1 cellular context compared by ENCODE assay signal in genomic region chr15:70763950-70764730, GRCh38.
TF ChIP-seq lines count a peak whose summit lies in the region.

No MANE protein-coding gene starts in this region.

TF ChIP-seq in HEK293, 187 proteins besides CTCF, POLR2A, EP300 and RAD21 (continued from another document):
- TF ChIP-seq ZNF148 (tag by site-specific recombination; IDR thresholded peaks at IDR 0.05; ENCODE audit: borderline replicate concordance) = no peak
- TF ChIP-seq ZNF211 (tag by site-specific recombination; IDR thresholded peaks at IDR 0.05; ENCODE audit: low read depth) = no peak
- TF ChIP-seq ZNF558 (tag by site-specific recombination; IDR thresholded peaks at IDR 0.05) = no peak
- TF ChIP-seq IKZF3 (tag by site-specific recombination; IDR thresholded peaks at IDR 0.05) = no peak
- no peak for TF ChIP-seq ZNF654 (tag by site-specific recombination; IDR thresholded peaks at IDR 0.05; ENCODE audit: low read depth)
- TF ChIP-seq TRIM28 (IDR thresholded peaks at IDR 0.05; ENCODE audit: borderline replicate concordance, low read length) = no peak
- no peak for TF ChIP-seq ZNF221 (tag by site-specific recombination; IDR thresholded peaks at IDR 0.05; ENCODE audit: borderline replicate concordance)
- no peak for TF ChIP-seq ZNF26 (tag by site-specific recombination; IDR thresholded peaks at IDR 0.05)
- TF ChIP-seq ZBTB11 (tag by site-specific recombination; conservative IDR thresholded peaks at IDR 0.05; ENCODE audit: low read depth) = no peak
- peak; percentile 20; the same call in 1 of the 2 replicates for TF ChIP-seq MZF1 (tag by site-specific recombination; IDR thresholded peaks at IDR 0.05; ENCODE audit: borderline replicate concordance)
- TF ChIP-seq WT1 (tag by site-specific recombination; IDR thresholded peaks at IDR 0.05) = peak; percentile 80
- TF ChIP-seq ZNF146 (tag by site-specific recombination; IDR thresholded peaks at IDR 0.05) = peak; percentile 74
- no peak for TF ChIP-seq ZNF433 (tag by site-specific recombination; IDR thresholded peaks at IDR 0.05; ENCODE audit: low read depth)
- no peak for TF ChIP-seq OVOL3 (tag by site-specific recombination; IDR thresholded peaks at IDR 0.05)
- no peak for TF ChIP-seq ZNF362 (tag by site-specific recombination; IDR thresholded peaks at IDR 0.05)
- TF ChIP-seq ZNF521 (tag by site-specific recombination; IDR thresholded peaks at IDR 0.05) = no peak
- 0 out of 2 replicates have a peak, but pooled peaks have one; percentile 8 for TF ChIP-seq ZFP37 (tag by site-specific recombination; IDR thresholded peaks at IDR 0.05)
- TF ChIP-seq ZNF785 (tag by site-specific recombination; IDR thresholded peaks at IDR 0.05) = no peak
- no peak for TF ChIP-seq ZNF777 (tag by site-specific recombination; IDR thresholded peaks at IDR 0.05; ENCODE audit: borderline replicate concordance)
- TF ChIP-seq ZNF488 (tag by site-specific recombination; IDR thresholded peaks at IDR 0.05) = no peak
- TF ChIP-seq ZNF366 (tag by site-specific recombination; conservative IDR thresholded peaks at IDR 0.05) = no peak
- TF ChIP-seq ZNF121 (tag by site-specific recombination; IDR thresholded peaks at IDR 0.05) = no peak
- no peak for TF ChIP-seq ZNF426 (tag by site-specific recombination; IDR thresholded peaks at IDR 0.05)
- no peak for TF ChIP-seq ZSCAN30 (tag by site-specific recombination; IDR thresholded peaks at IDR 0.05)
- no peak for TF ChIP-seq ZNF112 (tag by site-specific recombination; IDR thresholded peaks at IDR 0.05)
- no peak for TF ChIP-seq ZNF214 (tag by site-specific recombination; IDR thresholded peaks at IDR 0.05; ENCODE audit: borderline replicate concordance)
- TF ChIP-seq HOXD13 (CRISPR knock-in tag; IDR thresholded peaks at IDR 0.05; ENCODE audit: borderline replicate concordance) = no peak
- peak; percentile 82; the same call in 1 of the 2 replicates for TF ChIP-seq ZBTB17 (tag by site-specific recombination; IDR thresholded peaks at IDR 0.05)
- TF ChIP-seq ZNF580 (tag by site-specific recombination; IDR thresholded peaks at IDR 0.05) = 0 out of 2 replicates have a peak, but pooled peaks have one; percentile 41
- 0 out of 2 replicates have a peak, but pooled peaks have one; percentile 21 for TF ChIP-seq EGR2 (tag by site-specific recombination; IDR thresholded peaks at IDR 0.05; ENCODE audit: low read depth)
